1 cellular context compared by ENCODE assay signal in the genomic region with DNA sequence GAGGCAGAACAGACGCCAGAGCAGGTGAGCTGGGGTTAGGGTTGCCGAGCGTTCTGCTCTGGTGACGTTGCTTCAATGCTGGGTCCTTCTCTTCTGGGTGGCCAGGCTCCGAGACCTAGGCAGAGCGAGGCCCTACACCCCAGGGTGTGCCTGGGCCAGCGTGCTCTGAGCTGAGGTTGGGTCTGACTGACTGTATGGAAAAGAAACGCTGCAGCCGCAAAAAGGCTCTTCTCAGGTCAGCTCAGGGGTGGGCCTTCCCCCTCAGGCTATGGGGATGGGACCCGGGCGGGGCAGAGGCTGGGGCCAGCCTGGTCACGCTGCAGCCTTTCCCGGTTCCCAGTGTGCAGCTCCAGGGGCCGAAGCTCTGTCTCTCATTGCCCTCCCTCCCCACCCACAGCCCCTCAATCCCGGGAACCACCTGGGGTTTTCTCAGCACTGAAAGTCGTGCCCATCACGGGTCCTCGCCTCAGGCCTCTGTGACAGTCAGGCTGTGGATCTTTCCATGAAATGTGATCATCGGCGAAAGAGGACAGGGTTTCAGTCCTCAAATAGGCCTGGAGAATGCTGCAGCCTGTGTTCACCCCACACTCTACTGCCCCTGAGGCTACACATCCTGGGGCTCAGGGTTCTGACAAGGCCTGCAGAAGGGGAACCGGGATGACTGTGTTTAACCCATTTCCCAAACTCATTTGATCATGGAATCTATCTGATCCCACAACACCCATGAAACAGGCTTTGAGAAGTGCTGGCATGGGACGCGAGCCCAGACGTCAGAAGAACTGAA.
TF ChIP-seq lines count a peak whose summit lies in the region.

No MANE protein-coding gene starts in this region.

TF ChIP-seq in H1, 55 proteins besides CTCF, POLR2A, EP300 and RAD21:
- TF ChIP-seq ATF2 (IDR thresholded peaks at IDR 0.05; ENCODE audit: low read length) (no peak), CHD2 (IDR thresholded peaks at IDR 0.05; ENCODE audit: low read length) (no peak), FOSL1 (IDR thresholded peaks at IDR 0.05; ENCODE audit: insufficient read depth, low read depth, low read length) (no peak), RXRA (IDR thresholded peaks at IDR 0.05; ENCODE audit: insufficient read depth, low read depth, low read length) (no peak), MAFK (IDR thresholded peaks at IDR 0.05; ENCODE audit: low read depth, low read length) (no peak), CBX5 (IDR thresholded peaks at IDR 0.05; ENCODE audit: low read depth, low read length) (no peak), TAF1 (IDR thresholded peaks at IDR 0.05; ENCODE audit: low read depth, low read length) (no peak), SIN3A (conservative IDR thresholded peaks at IDR 0.05 in 1 of 2, IDR thresholded peaks at IDR 0.05 in 1 of 2; ENCODE audit: low read depth in 1 of 2, low read length in 2 of 2) (no peak), BACH1 (IDR thresholded peaks at IDR 0.05; ENCODE audit: low read length) (no peak), HDAC2 (IDR thresholded peaks at IDR 0.05; ENCODE audit: borderline replicate concordance in 1 of 2, low read depth in 2 of 2, low read length in 2 of 2) (no peak), CEBPB (IDR thresholded peaks at IDR 0.05; ENCODE audit: low read depth, low read length) (no peak), SAP30 (IDR thresholded peaks at IDR 0.05; ENCODE audit: insufficient read depth, insufficient replicate concordance, low read length) (no peak), POU5F1 (IDR thresholded peaks at IDR 0.05; ENCODE audit: low read depth, low read length) (no peak)
